ENCODE assay signal across 8 cellular contexts in genomic region chr7:98137826-98138151, GRCh38. TPM values are rescaled to one million over a fixed set of nuclear protein-coding genes. Genes with fewer than 3 reads are reported as not detected.
DNase-seq lines count a peak whose midpoint lies in the region; ATAC-seq and TF ChIP-seq lines count a peak whose summit lies in the region.

No MANE protein-coding gene starts in this region.

- no peak for TF ChIP-seq POLR2A in esophagus muscularis mucosa (IDR thresholded peaks at IDR 0.05; ENCODE audit: low read depth)

- H3K9me3 ChIP-seq in H9 (ENCODE audit: control insufficient read depth, low read depth, low read length): no peaks in the 10 kb centered on the region
- H3K9me3 ChIP-seq in esophagus muscularis mucosa: no peaks in the 10 kb centered on the region

- no peak overlapping the region for H3K4me3 ChIP-seq in esophagus muscularis mucosa

- H3K56ac ChIP-seq in H9 (ENCODE audit: insufficient read length, low read depth, low read length): no peak overlapping the region

- H3K27me3 ChIP-seq in H9 (ENCODE audit: insufficient read depth, low read length) (no peaks in the 10 kb centered on the region), esophagus muscularis mucosa (no peaks in the 10 kb centered on the region)

- no peak overlapping the region for H2BK12ac ChIP-seq in H9 (ENCODE audit: insufficient read length, low read depth, low read length)

- no peaks in the 10 kb centered on the region for H3K27me3 Mint-ChIP-seq in H9 (ENCODE audit: low read depth)

- no peak for TF ChIP-seq EP300 in esophagus muscularis mucosa (IDR thresholded peaks at IDR 0.05)

- H2BK15ac ChIP-seq in H9 (ENCODE audit: low read depth, low read length): no peak overlapping the region

- no peak overlapping the region for H3K9ac ChIP-seq in H9 (ENCODE audit: extremely low read depth, insufficient read length, low read length)

- H4K5ac ChIP-seq in H9 (ENCODE audit: insufficient read length, low read depth, low read length): no peak overlapping the region

- intact Hi-C loops in esophagus muscularis mucosa (cut with DNase I): no loop called here

- DNase-seq in H9 (no peak), medulla oblongata (ENCODE audit: extremely low spot score) (peak; percentile 83), esophagus muscularis mucosa (ENCODE audit: extremely low spot score) (no peak), DMS114 treated with DMSO at 0.1 percent for 48 hours (lab: John Stamatoyannopoulos, UW; ENCODE audit: unreplicated experiment) (no peak), HT-29 (ENCODE audit: low spot score) (no peak), T-helper 1 cell (no peak)

- no CpG with 5 or more reads among the region's 4 CpGs for WGBS in H9 (ENCODE audit: extremely low coverage, insufficient read length, low lambda C conversion rate)
- WGBS in esophagus muscularis mucosa: 88% methylated on average over 4 of the region's 4 CpGs

- no peak overlapping the region for H3K23ac ChIP-seq in H9 (ENCODE audit: insufficient read length, low read depth, low read length)

- H3K4me3 Mint-ChIP-seq in H9: no peak overlapping the region

- H4K91ac ChIP-seq in H9 (ENCODE audit: insufficient read length, low read depth, low read length): no peak overlapping the region

- ATAC-seq in GM18861 (IDR thresholded peaks at IDR 0.05; ENCODE audit: unreplicated experiment): peak; percentile 71
- peak; percentile 78 for ATAC-seq in HG03571 (IDR thresholded peaks at IDR 0.05; ENCODE audit: unreplicated experiment)

- peaks cover 4% of the 10 kb centered on the region; the same call in 1 of the 2 replicates for H3K79me2 ChIP-seq in H9 (ENCODE audit: insufficient read depth, low read length)

- H2AK5ac ChIP-seq in H9 (ENCODE audit: insufficient read length, low read length): no peak overlapping the region

- no peak overlapping the region for H2BK5ac ChIP-seq in H9 (ENCODE audit: insufficient read length, low read length)

- H3K27ac ChIP-seq in H9 (ENCODE audit: insufficient read length, low read depth, low read length): no peak overlapping the region
- H3K27ac ChIP-seq in esophagus muscularis mucosa (replicated peaks in 1 of 4): no peak overlapping the region

- no peaks in the 10 kb centered on the region for H3K23me2 ChIP-seq in H9 (ENCODE audit: insufficient read length, low read depth, low read length, poor library complexity, severe bottlenecking)

- no peak overlapping the region for H3K4me2 ChIP-seq in H9 (ENCODE audit: insufficient read depth, insufficient read length, low read length)

- no peak overlapping the region for H4K8ac ChIP-seq in H9 (replicated peaks; ENCODE audit: insufficient read length, low read depth, low read length)

- no peaks in the 10 kb centered on the region for H4K20me1 ChIP-seq in H9 (ENCODE audit: control insufficient read depth, insufficient read depth, insufficient read length)

- no peak overlapping the region for H2BK120ac ChIP-seq in H9 (ENCODE audit: low read depth, low read length, poor library complexity, severe bottlenecking)

- no peak for TF ChIP-seq CTCF in H9 (conservative IDR thresholded peaks at IDR 0.05)
- TF ChIP-seq CTCF in esophagus muscularis mucosa (IDR thresholded peaks at IDR 0.05): no peak

- no peaks in the 10 kb centered on the region for H3K4me1 ChIP-seq in H9 (ENCODE audit: insufficient read depth, low read length)
- peaks cover 13 to 23% (median 18%) of the 10 kb centered on the region in 4 donors for H3K4me1 ChIP-seq in esophagus muscularis mucosa

- no peak overlapping the region for H2AFZ ChIP-seq in H9 (ENCODE audit: low read length)

- no peak overlapping the region for H2BK20ac ChIP-seq in H9 (ENCODE audit: low read depth, low read length, poor library complexity, severe bottlenecking)

- no peaks in the 10 kb centered on the region for H3K9me3 Mint-ChIP-seq in H9

- no peak overlapping the region for H3K18ac ChIP-seq in H9 (ENCODE audit: insufficient read length, low read depth, low read length)

- H3K36me3 ChIP-seq in esophagus muscularis mucosa: peaks cover 5 to 47% (median 39%) of the 10 kb centered on the region in 4 donors

- no peak overlapping the region for H3T11ph ChIP-seq in H9 (ENCODE audit: low read length)

- H3K4me1 Mint-ChIP-seq in H9: peaks cover 44 to 45% of the 10 kb centered on the region in 2 experiments

- H3K27ac Mint-ChIP-seq in H9: peak overlapping the region in 2 of 3 experiments; percentile 30 to 49; a peak in 3 of 7 replicates

- H3K14ac ChIP-seq in H9 (ENCODE audit: insufficient read depth, low read length): no peak overlapping the region

- peaks cover 11 to 39% (median 33%) of the 10 kb centered on the region in 3 experiments; a peak in 6 of 7 replicates for H3K36me3 Mint-ChIP-seq in H9 (ENCODE audit: insufficient read depth in 1 of 3, low read depth in 3 of 3)

- no peak overlapping the region for H3K4ac ChIP-seq in H9 (ENCODE audit: low read depth, low read length)

- H3K79me1 ChIP-seq in H9 (ENCODE audit: insufficient read depth, low read depth, low read length, poor library complexity, severe bottlenecking): no peaks in the 10 kb centered on the region

RNA-seq across cellular contexts. Expression of gene LMTK2, which starts 31.1 kb away (rescaled TPM):
- total RNA-seq in H9 (2021) (22.3 and 24.9 TPM in 2 replicates), esophagus muscularis mucosa (10 to 100 TPM; 22.5 to 31.7 (median 28.4) TPM)
- total RNA-seq in HT-29 (2014; rRNA removed; shearing (Covaris generic)): 23.1 and 26.8 TPM in 2 replicates
